ENCODE assay signal across 8 cellular contexts in genomic region chr6:111805511-111806181, GRCh38.
DNase-seq lines count a peak whose midpoint lies in the region; ATAC-seq lines count a peak whose summit lies in the region.

No MANE protein-coding gene starts in this region.

- DNase-seq in A172 (ENCODE audit: low spot score) = peak; percentile 48
- peak; percentile 65 to 73 for DNase-seq in activated CD4-positive, alpha-beta T cell treated with anti-CD3 and anti-CD28 coated beads, Interleukin-2, amount 50 U/mL, for 48 hours
- peak; percentile 69 for DNase-seq in foreskin melanocyte
- peak; percentile 63 for DNase-seq in stromal cell of bone marrow (ENCODE audit: low read depth)
- no peak for DNase-seq in LoVo (ENCODE audit: low spot score)
- no peak for DNase-seq in NCI-H345 treated with DMSO at 0.1 percent for 48 hours (lab: John Stamatoyannopoulos, UW; ENCODE audit: unreplicated experiment)

- ATAC-seq in GM18909 (IDR thresholded peaks at IDR 0.05; ENCODE audit: poor library complexity, unreplicated experiment) (peak; percentile 59), HG03159 (IDR thresholded peaks at IDR 0.05; ENCODE audit: unreplicated experiment) (peak; percentile 54)

Comparison
In these comparisons a context has a peak if more than half of its experiments do, and no peak if none do; other contexts are left out.
1. DNase-seq: peak in A172 (single experiment), activated CD4-positive, alpha-beta T cell treated with anti-CD3 and anti-CD28 coated beads, Interleukin-2, amount 50 U/mL, for 48 hours (2 of 2), foreskin melanocyte (single experiment) and stromal cell of bone marrow (single experiment); none in LoVo (single experiment) and NCI-H345 treated with DMSO at 0.1 percent for 48 hours (single experiment).